Comparison of ENCODE assay signal across 1 cellular context in the genomic region with DNA sequence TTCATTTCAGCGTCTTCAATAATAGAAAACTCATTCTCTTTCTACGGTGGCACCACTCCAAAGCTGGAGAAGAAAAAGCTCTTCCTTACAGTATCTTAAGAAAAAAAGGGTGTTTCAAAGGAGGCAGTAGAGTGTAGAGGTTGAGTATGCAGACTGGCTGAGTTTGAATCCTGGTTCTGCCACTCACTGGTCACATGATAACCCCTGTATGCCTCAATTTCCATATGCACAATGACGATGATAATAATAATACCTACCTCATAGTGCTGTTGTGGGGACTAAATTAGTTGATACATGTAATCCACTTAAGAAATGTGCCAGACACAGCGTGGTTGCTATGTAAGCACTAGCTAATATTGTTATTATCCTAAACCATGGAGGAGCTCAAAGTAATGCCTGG.
TF ChIP-seq lines count a peak whose summit lies in the region.

No MANE protein-coding gene starts in this region.

TF ChIP-seq in GM23338, 12 proteins besides CTCF, POLR2A, EP300 and RAD21 (continued from another document):
- TF ChIP-seq, protein P1, sequence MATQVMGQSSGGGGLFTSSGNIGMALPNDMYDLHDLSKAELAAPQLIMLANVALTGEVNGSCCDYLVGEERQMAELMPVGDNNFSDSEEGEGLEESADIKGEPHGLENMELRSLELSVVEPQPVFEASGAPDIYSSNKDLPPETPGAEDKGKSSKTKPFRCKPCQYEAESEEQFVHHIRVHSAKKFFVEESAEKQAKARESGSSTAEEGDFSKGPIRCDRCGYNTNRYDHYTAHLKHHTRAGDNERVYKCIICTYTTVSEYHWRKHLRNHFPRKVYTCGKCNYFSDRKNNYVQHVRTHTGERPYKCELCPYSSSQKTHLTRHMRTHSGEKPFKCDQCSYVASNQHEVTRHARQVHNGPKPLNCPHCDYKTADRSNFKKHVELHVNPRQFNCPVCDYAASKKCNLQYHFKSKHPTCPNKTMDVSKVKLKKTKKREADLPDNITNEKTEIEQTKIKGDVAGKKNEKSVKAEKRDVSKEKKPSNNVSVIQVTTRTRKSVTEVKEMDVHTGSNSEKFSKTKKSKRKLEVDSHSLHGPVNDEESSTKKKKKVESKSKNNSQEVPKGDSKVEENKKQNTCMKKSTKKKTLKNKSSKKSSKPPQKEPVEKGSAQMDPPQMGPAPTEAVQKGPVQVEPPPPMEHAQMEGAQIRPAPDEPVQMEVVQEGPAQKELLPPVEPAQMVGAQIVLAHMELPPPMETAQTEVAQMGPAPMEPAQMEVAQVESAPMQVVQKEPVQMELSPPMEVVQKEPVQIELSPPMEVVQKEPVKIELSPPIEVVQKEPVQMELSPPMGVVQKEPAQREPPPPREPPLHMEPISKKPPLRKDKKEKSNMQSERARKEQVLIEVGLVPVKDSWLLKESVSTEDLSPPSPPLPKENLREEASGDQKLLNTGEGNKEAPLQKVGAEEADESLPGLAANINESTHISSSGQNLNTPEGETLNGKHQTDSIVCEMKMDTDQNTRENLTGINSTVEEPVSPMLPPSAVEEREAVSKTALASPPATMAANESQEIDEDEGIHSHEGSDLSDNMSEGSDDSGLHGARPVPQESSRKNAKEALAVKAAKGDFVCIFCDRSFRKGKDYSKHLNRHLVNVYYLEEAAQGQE (IDR thresholded peaks at IDR 0.05; ENCODE audit: unreplicated experiment): no peak
- no peak for TF ChIP-seq NANOG (IDR thresholded peaks at IDR 0.05; ENCODE audit: borderline replicate concordance)
